Comparison of ENCODE assay signal across 17 cellular contexts in genomic region chr3:8559351-8559750, GRCh38.
"Had no signal": no experiment of that assay in that cellular context is flagged by ENCODE, and none has a peak within 500 bp of the region (broad histone marks: within the 10 kb centered on the region; RNA-seq: fewer than 3 reads in every experiment).

No MANE protein-coding gene starts in this region.

- DNase-seq: activated CD4-positive, alpha-beta T cell treated with anti-CD3 and anti-CD28 coated beads for 1 hour; activated CD8-positive, alpha-beta memory T cell treated with anti-CD3 and anti-CD28 coated beads for 24 hours; activated CD8-positive, alpha-beta memory T cell treated with anti-CD3 and anti-CD28 coated beads, Interleukin-2, amount 50 U/mL, for 48 hours; activated gamma-delta T cell; activated T-cell treated with anti-CD3 and anti-CD28 coated beads, Interleukin-2, amount 50 U/mL, for 72 hours; amniotic stem cell; effector CD8-positive, alpha-beta T cell; immature natural killer cell; kidney glomerular epithelial cell; left ventricle myocardium superior; mucosa of descending colon; naive thymus-derived CD4-positive, alpha-beta T cell; WERI-Rb-1 had no signal

- H3K27ac ChIP-seq: parathyroid adenoma, sigmoid colon, suprapubic skin, WERI-Rb-1 had no signal

- ATAC-seq: activated T-cell treated with anti-CD3 and anti-CD28 coated beads, Interleukin-2, amount 50 U/mL, for 72 hours; esophagus mucosa; left ventricle myocardium superior; mucosa of descending colon; naive thymus-derived CD4-positive, alpha-beta T cell had no signal

- H3K9me3 ChIP-seq: mucosa of descending colon, sigmoid colon, suprapubic skin had no signal

- H3K4me1 ChIP-seq: parathyroid adenoma, sigmoid colon had no signal

- H3K4me3 ChIP-seq: mucosa of descending colon, sigmoid colon, suprapubic skin had no signal

- H3K27me3 ChIP-seq: sigmoid colon, suprapubic skin had no signal

- H3K9ac ChIP-seq: parathyroid adenoma had no signal

- H3K36me3 ChIP-seq: sigmoid colon had no signal
